In genomic region chr5:98460536-98460935, GRCh38 we compare ENCODE assay signal across 16 cellular contexts.
"Had no signal": no experiment of that assay in that cellular context is flagged by ENCODE, and none has a peak within 500 bp of the region (broad histone marks: within the 10 kb centered on the region; RNA-seq: fewer than 3 reads in every experiment).

No MANE protein-coding gene starts in this region.

- H3K9ac ChIP-seq: neural progenitor cell had no signal

- H2AFZ ChIP-seq: neural progenitor cell had no signal

- H3K4me1 ChIP-seq: gastrocnemius medialis, left ventricle myocardium inferior, prostate gland had no signal

- H3K36me3 ChIP-seq: gastrocnemius medialis, left ventricle myocardium inferior, neural progenitor cell, prostate gland, thoracic aorta had no signal

- H3K4me2 ChIP-seq: neural progenitor cell had no signal

- H3K9me3 ChIP-seq: gastrocnemius medialis, left ventricle myocardium inferior, prostate gland, thoracic aorta had no signal

- H3K4me3 ChIP-seq: gastrocnemius medialis, left ventricle myocardium inferior, neural progenitor cell, prostate gland, thoracic aorta had no signal

- ATAC-seq: activated CD8-positive, alpha-beta T cell treated with anti-CD3 and anti-CD28 coated beads, Interleukin-2, amount 10 ng/mL, durations not matched to agents 7 days and 5 days; gastrocnemius medialis; naive thymus-derived CD8-positive, alpha-beta T cell had no signal

- H3K27me3 ChIP-seq: gastrocnemius medialis, neural progenitor cell had no signal

- DNase-seq: activated CD4-positive, alpha-beta T cell treated with anti-CD3 and anti-CD28 coated beads for 1 hour; activated CD4-positive, alpha-beta T cell treated with anti-CD3 and anti-CD28 coated beads, Interleukin-2, amount 50 U/mL, for 1 hour; activated CD8-positive, alpha-beta T cell treated with anti-CD3 and anti-CD28 coated beads, Interleukin-2, amount 10 ng/mL, durations not matched to agents 7 days and 5 days; activated gamma-delta T cell; aorta; effector CD4-positive, alpha-beta T cell; gastrocnemius medialis; hippocampal formation; left ventricle myocardium inferior; naive thymus-derived CD8-positive, alpha-beta T cell; stimulated activated CD4-positive, alpha-beta T cell treated with anti-CD3 and anti-CD28 coated beads, Interleukin-4, amount 100 ng/mL, for 24 hours; stimulated activated naive CD4-positive, alpha-beta T cell treated with Interleukin-2 at 50 U/mL for 16 hours had no signal

- H3K27ac ChIP-seq: gastrocnemius medialis, left ventricle myocardium inferior, neural progenitor cell, prostate gland, thoracic aorta had no signal

- FAIRE-seq: endometrium had no signal
